Comparison of ENCODE assay signal across 27 cellular contexts in the genomic region with DNA sequence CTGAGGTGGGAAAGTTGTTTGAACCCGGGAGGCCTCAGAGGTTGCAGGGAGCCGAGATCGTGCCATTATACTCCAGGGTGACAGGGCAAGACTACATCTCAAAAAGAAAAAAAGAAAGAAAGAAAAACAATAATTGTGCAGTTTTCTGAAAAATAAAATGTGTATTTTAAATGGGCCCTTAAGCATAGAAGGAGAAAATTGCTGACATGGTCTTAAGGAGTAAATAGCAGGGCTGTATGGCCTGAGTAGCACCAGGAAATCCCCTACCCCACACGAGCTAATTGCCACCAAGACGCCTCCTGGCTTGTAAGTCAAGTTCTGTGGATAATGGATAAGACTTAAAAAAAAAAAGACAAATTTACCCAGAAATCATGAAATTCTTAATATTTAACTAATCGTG.
"Had no signal": no experiment of that assay in that cellular context is flagged by ENCODE, and none has a peak within 500 bp of the region (broad histone marks: within the 10 kb centered on the region; RNA-seq: fewer than 3 reads in every experiment).

No MANE protein-coding gene starts in this region.

- H3K27ac Mint-ChIP-seq: dendritic cell treated with granulocyte-macrophage colony-stimulating factor and Interleukin-4, amounts not matched to agents 40 ng/mL and 50 ng/mL, for 4 days; effector memory CD8-positive, alpha-beta T cell; endodermal cell; mesothelial cell of epicardium had no signal

- ATAC-seq: effector memory CD8-positive, alpha-beta T cell; esophagus mucosa; gastrocnemius medialis; heart right ventricle; left cardiac atrium; left ventricle myocardium superior; lower lobe of right lung; mucosa of descending colon had no signal

- H3K9me3 ChIP-seq: colonic mucosa, gastrocnemius medialis, heart right ventricle, left lung, lower lobe of right lung, mucosa of descending colon had no signal

- H3K4me3 Mint-ChIP-seq: dendritic cell treated with granulocyte-macrophage colony-stimulating factor and Interleukin-4, amounts not matched to agents 40 ng/mL and 50 ng/mL, for 4 days; effector memory CD8-positive, alpha-beta T cell; endodermal cell; mesothelial cell of epicardium; naive B cell had no signal

- H3K4me3 ChIP-seq: colonic mucosa, esophagus squamous epithelium, gastrocnemius medialis, heart right ventricle, left lung, lower lobe of right lung, mucosa of descending colon had no signal

- DNase-seq: colonic mucosa; cortex of kidney; effector CD8-positive, alpha-beta T cell; effector memory CD8-positive, alpha-beta T cell; endodermal cell; erythroblast; esophagus squamous epithelium; foreskin fibroblast; foreskin melanocyte; gastrocnemius medialis; glutamatergic neuron; heart right ventricle; hippocampal formation; left cardiac atrium; left lung; left ventricle myocardium superior; lower lobe of right lung; mesenchymal stem cell; mucosa of descending colon; naive B cell had no signal

- FAIRE-seq: endometrium, islet of Langerhans, keratinocyte had no signal

- H3K9me3 Mint-ChIP-seq: dendritic cell treated with granulocyte-macrophage colony-stimulating factor and Interleukin-4, amounts not matched to agents 40 ng/mL and 50 ng/mL, for 4 days; effector memory CD8-positive, alpha-beta T cell; endodermal cell; mesothelial cell of epicardium; naive B cell had no signal

- H3K27me3 Mint-ChIP-seq: effector memory CD8-positive, alpha-beta T cell had no signal

- H3K27ac ChIP-seq: colonic mucosa, epithelial cell of prostate, esophagus squamous epithelium, gastrocnemius medialis, heart right ventricle, left lung, lower lobe of right lung had no signal

- H3K4me1 ChIP-seq: colonic mucosa, gastrocnemius medialis had no signal

- H3K36me3 Mint-ChIP-seq: mesothelial cell of epicardium, naive B cell had no signal

- H3K36me3 ChIP-seq: colonic mucosa, esophagus squamous epithelium, gastrocnemius medialis, heart right ventricle, left lung, lower lobe of right lung had no signal

- H3K27me3 ChIP-seq: colonic mucosa, gastrocnemius medialis, heart right ventricle, left lung had no signal
